17 cellular contexts compared by ENCODE assay signal in the genomic region with DNA sequence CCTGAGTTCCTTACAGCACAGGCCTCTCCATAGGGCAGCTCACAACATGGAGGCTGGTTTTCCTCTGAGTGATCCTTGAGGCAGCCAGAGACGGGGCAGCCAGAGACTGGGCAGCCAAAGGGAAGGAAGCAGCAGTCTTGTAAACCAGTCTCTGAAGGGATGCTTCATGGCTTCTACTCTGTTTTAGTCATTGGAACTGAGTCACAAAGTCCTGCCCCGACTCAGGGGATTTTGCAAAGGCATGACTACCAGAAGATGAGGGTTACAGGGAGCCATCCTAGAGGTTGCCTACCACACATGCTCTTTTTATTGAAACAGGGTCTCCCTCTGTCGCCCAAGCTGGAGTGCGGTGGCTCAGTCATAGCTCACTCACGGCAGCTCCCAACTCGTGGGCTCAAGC. TPM values are rescaled to one million over a fixed set of nuclear protein-coding genes. Genes with fewer than 3 reads are reported as not detected.
DNase-seq lines count a peak whose midpoint lies in the region; ATAC-seq lines count a peak whose summit lies in the region.
"Had no signal": no experiment of that assay in that cellular context is flagged by ENCODE, and none has a peak within 500 bp of the region (broad histone marks: within the 10 kb centered on the region; RNA-seq: fewer than 3 reads in every experiment).

No MANE protein-coding gene starts in this region.

- no peak overlapping the region for H2BK5ac ChIP-seq in neuronal stem cell (ENCODE audit: low read length)

- H3K9ac ChIP-seq in neuronal stem cell (ENCODE audit: low read depth, low read length, poor library complexity) = peak overlapping the region; percentile 24

- no peak overlapping the region for H3K4me3 Mint-ChIP-seq in activated T-cell treated with anti-CD3 and anti-CD28 coated beads, Interleukin-2, amount 50 U/mL, for 4 hours
- H3K4me3 Mint-ChIP-seq in activated T-helper 17 cell treated with anti-CD3 and anti-CD28 coated beads, Interleukin-2, amount 50 U/mL, for 72 hours = no peak overlapping the region

- no peak overlapping the region for H3K14ac ChIP-seq in neuronal stem cell (ENCODE audit: low read length)

- no peak overlapping the region for H3K4me3 ChIP-seq in neuronal stem cell (ENCODE audit: low read length in 2 of 2)
- H3K4me3 ChIP-seq: PC-9 had no signal

- peak; percentile 55 to 76 for ATAC-seq in activated T-cell treated with anti-CD3 and anti-CD28 coated beads, Interleukin-2, amount 50 U/mL, for 4 hours
- ATAC-seq in activated T-helper 17 cell treated with anti-CD3 and anti-CD28 coated beads, Interleukin-2, amount 50 U/mL, for 72 hours (replicated peaks) = peak; percentile 95
- no peak for ATAC-seq in HG03354 (IDR thresholded peaks at IDR 0.05; ENCODE audit: poor library complexity, severe bottlenecking, unreplicated experiment)

- no peak overlapping the region for H2BK12ac ChIP-seq in neuronal stem cell (ENCODE audit: low read length)

- no peak overlapping the region for H4K8ac ChIP-seq in neuronal stem cell (ENCODE audit: low read depth, low read length)

- no peak overlapping the region for H3K4me2 ChIP-seq in neuronal stem cell (ENCODE audit: insufficient read depth, low read length, poor library complexity, severe bottlenecking)
- H3K4me2 ChIP-seq: PC-9 had no signal

- H3K27me3 Mint-ChIP-seq in activated T-cell treated with anti-CD3 and anti-CD28 coated beads, Interleukin-2, amount 50 U/mL, for 4 hours (ENCODE audit: low read depth) = peaks cover 9% of the 10 kb centered on the region
- peaks cover 9% of the 10 kb centered on the region for H3K27me3 Mint-ChIP-seq in activated T-helper 17 cell treated with anti-CD3 and anti-CD28 coated beads, Interleukin-2, amount 50 U/mL, for 72 hours

- no CpG with 5 or more reads among the region's 6 CpGs for WGBS in neuronal stem cell (ENCODE audit: extremely low coverage in 2 of 2, insufficient read length in 2 of 2, insufficient replicate concordance in 1 of 2), 2 donors

- H4K91ac ChIP-seq in neuronal stem cell (ENCODE audit: low read depth, low read length, poor library complexity) = no peak overlapping the region

- no peak overlapping the region for H2BK15ac ChIP-seq in neuronal stem cell (ENCODE audit: low read length)

- H3K27me3 ChIP-seq in neuronal stem cell (ENCODE audit: control insufficient read depth in 3 of 3, insufficient read depth in 3 of 3, low read depth in 1 of 3, low read length in 3 of 3) = peaks cover 0 to 7% (median 0%) of the 10 kb centered on the region in 3 experiments

- no peaks in the 10 kb centered on the region for H3K36me3 ChIP-seq in neuronal stem cell (replicated peaks in 1 of 2; ENCODE audit: control insufficient read depth in 2 of 2, insufficient read depth in 2 of 2, low read length in 2 of 2)

- H3K23ac ChIP-seq in neuronal stem cell (ENCODE audit: low read depth, low read length, poor library complexity) = no peak overlapping the region

- no peak overlapping the region for H2AK5ac ChIP-seq in neuronal stem cell (ENCODE audit: low read depth, low read length)

- H2BK120ac ChIP-seq in neuronal stem cell (ENCODE audit: low read depth, low read length) = no peak overlapping the region

- no peak overlapping the region for H3K27ac Mint-ChIP-seq in activated T-helper 17 cell treated with anti-CD3 and anti-CD28 coated beads, Interleukin-2, amount 50 U/mL, for 72 hours

- no peaks in the 10 kb centered on the region for H3K79me1 ChIP-seq in neuronal stem cell (ENCODE audit: low read depth, low read length)

- H3K9me3 ChIP-seq in neuronal stem cell (replicated peaks in 1 of 2; ENCODE audit: control insufficient read depth in 2 of 2, insufficient read depth in 1 of 2, low read depth in 1 of 2, low read length in 2 of 2) = no peaks in the 10 kb centered on the region

- H3K18ac ChIP-seq in neuronal stem cell (ENCODE audit: low read length) = no peak overlapping the region

- no peaks in the 10 kb centered on the region for H3K36me3 Mint-ChIP-seq in activated T-cell treated with anti-CD3 and anti-CD28 coated beads, Interleukin-2, amount 50 U/mL, for 4 hours (ENCODE audit: insufficient read depth)
- no peaks in the 10 kb centered on the region for H3K36me3 Mint-ChIP-seq in activated T-helper 17 cell treated with anti-CD3 and anti-CD28 coated beads, Interleukin-2, amount 50 U/mL, for 72 hours (ENCODE audit: low read depth)

- DNase-seq in activated T-cell treated with anti-CD3 and anti-CD28 coated beads, Interleukin-2, amount 50 U/mL, for 4 hours = no peak
- DNase-seq in activated T-cell treated with anti-CD3 and anti-CD28 coated beads, Interleukin-2, amount 50 U/mL, for 1 hour = no peak
- DNase-seq in HT1080 (ENCODE audit: low read depth) (peak; percentile 25), neuronal stem cell (ENCODE audit: low spot score) (no peak), Ammon's horn (ENCODE audit: low spot score) (no peak)
- DNase-seq: COR-L47, DMS153, GOT3, KG1, NCI-H1436, NCI-H2029, NCI-H2171 treated with DMSO at 0.1 percent for 48 hours, NCI-H774, PC-9 had no signal

- no peak overlapping the region for H3K27ac ChIP-seq in neuronal stem cell (replicated peaks; ENCODE audit: low read length)
- H3K27ac ChIP-seq: PC-9 had no signal

- no peaks in the 10 kb centered on the region for H3K4me1 Mint-ChIP-seq in activated T-cell treated with anti-CD3 and anti-CD28 coated beads, Interleukin-2, amount 50 U/mL, for 4 hours (ENCODE audit: low read depth)
- no peaks in the 10 kb centered on the region for H3K4me1 Mint-ChIP-seq in activated T-helper 17 cell treated with anti-CD3 and anti-CD28 coated beads, Interleukin-2, amount 50 U/mL, for 72 hours

- no peak overlapping the region for H3K4ac ChIP-seq in neuronal stem cell (ENCODE audit: low read length)

- H2AFZ ChIP-seq in neuronal stem cell (ENCODE audit: low read length) = no peak overlapping the region
- H2AFZ ChIP-seq: PC-9 had no signal

- H3K9me3 Mint-ChIP-seq in activated T-cell treated with anti-CD3 and anti-CD28 coated beads, Interleukin-2, amount 50 U/mL, for 4 hours = no peaks in the 10 kb centered on the region
- H3K9me3 Mint-ChIP-seq in activated T-helper 17 cell treated with anti-CD3 and anti-CD28 coated beads, Interleukin-2, amount 50 U/mL, for 72 hours = no peaks in the 10 kb centered on the region

- no peaks in the 10 kb centered on the region for H3K4me1 ChIP-seq in neuronal stem cell (ENCODE audit: control insufficient read depth in 2 of 2, insufficient read depth in 1 of 2, low read depth in 1 of 2, low read length in 2 of 2)

RNA-seq across cellular contexts. Expression of gene COMMD3, which starts 44.4 kb away (rescaled TPM):
- 10 to 100 TPM; 49.3 to 56.4 (median 51.0) TPM for total RNA-seq in activated T-cell treated with anti-CD3 and anti-CD28 coated beads, Interleukin-2, amount 50 U/mL, for 4 hours
- total RNA-seq in HT1080 (2014; rRNA removed; shearing (Covaris generic)) = 60.6 and 68.4 TPM in 2 replicates
- 46.4 and 63.0 TPM in 2 replicates for polyA plus RNA-seq in HT1080 (2015; cell fraction: cytosol; rRNA removed)
- polyA plus RNA-seq in HT1080 (2015; cell fraction: nucleus; rRNA removed) = 89.9 and 102 TPM in 2 replicates
- total RNA-seq in activated T-helper 17 cell treated with anti-CD3 and anti-CD28 coated beads, Interleukin-2, amount 50 U/mL, for 72 hours = 10 to 100 TPM; 76.9 to 79.3 TPM
- polyA plus RNA-seq in neuronal stem cell (2013, experiment 1 of 2) = 26.6 TPM
- 25.4 TPM for polyA plus RNA-seq in neuronal stem cell (2013, experiment 2 of 2)

RNA-seq across cellular contexts. Expression of gene BMI1, which starts 49.1 kb away (rescaled TPM):
- 10 to 100 TPM; 80.9 to 96.1 (median 89.5) TPM for total RNA-seq in activated T-cell treated with anti-CD3 and anti-CD28 coated beads, Interleukin-2, amount 50 U/mL, for 4 hours
- 83.6 and 93.3 TPM in 2 replicates for total RNA-seq in HT1080 (2014; rRNA removed; shearing (Covaris generic))
- 62.8 and 75.0 TPM in 2 replicates for polyA plus RNA-seq in HT1080 (2015; cell fraction: cytosol; rRNA removed)
- polyA plus RNA-seq in HT1080 (2015; cell fraction: nucleus; rRNA removed) = 77.2 and 87.9 TPM in 2 replicates
- total RNA-seq in activated T-helper 17 cell treated with anti-CD3 and anti-CD28 coated beads, Interleukin-2, amount 50 U/mL, for 72 hours = 10 to 100 TPM; 61.4 to 81.1 TPM
- 17.2 TPM for polyA plus RNA-seq in neuronal stem cell (2013, experiment 1 of 2)
- 18.6 TPM for polyA plus RNA-seq in neuronal stem cell (2013, experiment 2 of 2)

RNA-seq across cellular contexts. Expression of gene EBLN1, which starts 54.0 kb away (rescaled TPM):
- total RNA-seq in activated T-cell treated with anti-CD3 and anti-CD28 coated beads, Interleukin-2, amount 50 U/mL, for 4 hours = not detected
- total RNA-seq in HT1080 (2014; rRNA removed; shearing (Covaris generic)) = 0.29 TPM in 1 of 2 replicates, not detected in the other
- polyA plus RNA-seq in HT1080 (2015; cell fraction: cytosol; rRNA removed) = not detected in 2 replicates
- polyA plus RNA-seq in HT1080 (2015; cell fraction: nucleus; rRNA removed) = 0.25 TPM in 1 of 2 replicates, not detected in the other
- not detected for total RNA-seq in activated T-helper 17 cell treated with anti-CD3 and anti-CD28 coated beads, Interleukin-2, amount 50 U/mL, for 72 hours
- polyA plus RNA-seq in neuronal stem cell (2013, experiment 1 of 2) = not detected
- not detected for polyA plus RNA-seq in neuronal stem cell (2013, experiment 2 of 2)
- total RNA-seq: NCI-H460, PC-9 had no signal
